18 cellular contexts compared by ENCODE assay signal in the genomic region with DNA sequence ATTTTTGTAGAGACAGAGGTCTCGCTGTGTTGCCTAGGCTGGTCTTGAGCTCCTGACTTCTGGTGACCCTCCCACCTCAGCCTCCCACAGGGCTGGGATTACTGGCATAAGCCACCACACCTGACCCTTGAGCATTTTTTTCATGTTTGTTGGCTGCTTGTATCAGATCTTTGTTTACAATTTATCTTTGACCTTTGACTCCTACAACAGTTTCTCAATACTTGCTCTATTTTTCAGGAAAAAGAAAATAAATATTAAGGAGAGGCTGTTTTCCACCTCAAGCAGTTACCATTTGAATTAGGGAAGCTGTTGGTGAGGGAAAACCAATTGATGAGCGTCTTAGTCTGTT. TPM values are rescaled to one million over a fixed set of nuclear protein-coding genes. Genes with fewer than 3 reads are reported as not detected.
A peak's percentile ranks its signal among the peaks of the same experiment; 100 is the strongest.
DNase-seq lines count a peak whose midpoint lies in the region; ATAC-seq, FAIRE-seq and TF ChIP-seq lines count a peak whose summit lies in the region.
"Had no signal": no experiment of that assay in that cellular context is flagged by ENCODE, and none has a peak within 500 bp of the region (broad histone marks: within the 10 kb centered on the region; RNA-seq: fewer than 3 reads in every experiment).

No MANE protein-coding gene starts in this region.

- peaks cover 79% of the 10 kb centered on the region for H4K20me1 ChIP-seq in BLaER1
- no peaks in the 10 kb centered on the region for H4K20me1 ChIP-seq in endothelial cell of umbilical vein (replicated peaks; ENCODE audit: control insufficient read depth, extremely low read depth, insufficient read depth, low read length)

- H3K36me3 ChIP-seq in BLaER1 (peaks cover 97% of the 10 kb centered on the region), endothelial cell of umbilical vein (ENCODE audit: control insufficient read depth in 2 of 2, extremely low read depth in 1 of 2, insufficient read depth in 2 of 2, low read length in 2 of 2) (peaks cover 0 to 8% of the 10 kb centered on the region in 2 experiments), lower lobe of right lung (peaks cover 33% of the 10 kb centered on the region)
- H3K36me3 ChIP-seq: MG63 had no signal

- TSS peak; percentile 4 for BruUV-seq in endothelial cell of umbilical vein (replicated peaks; lab: Mats Ljungman, UMichigan)

- no peaks in the 10 kb centered on the region for H3K27me3 ChIP-seq in BLaER1
- H3K27me3 ChIP-seq in endothelial cell of umbilical vein (ENCODE audit: control insufficient read depth in 2 of 2, insufficient read depth in 2 of 2, low read length in 2 of 2): no peaks in the 10 kb centered on the region
- no peaks in the 10 kb centered on the region for H3K27me3 ChIP-seq in lower lobe of right lung (ENCODE audit: low read depth)
- H3K27me3 ChIP-seq: MG63 had no signal

- no peak overlapping the region for H3K9ac ChIP-seq in BLaER1
- no peak overlapping the region for H3K9ac ChIP-seq in endothelial cell of umbilical vein (replicated peaks; ENCODE audit: extremely low read depth, insufficient read depth, low read length)

- 0 out of 2 replicates have a peak, but pooled peaks cover 6% of the 10 kb centered on the region for H3K9me3 ChIP-seq in BLaER1
- no peaks in the 10 kb centered on the region for H3K9me3 ChIP-seq in endothelial cell of umbilical vein (replicated peaks; ENCODE audit: control insufficient read depth, insufficient read depth, low read length)
- no peaks in the 10 kb centered on the region for H3K9me3 ChIP-seq in lower lobe of right lung
- H3K9me3 ChIP-seq: MG63 had no signal

- H3K4me2 ChIP-seq in BLaER1 (peak overlapping the region; percentile 67; the same call in 1 of the 2 replicates), endothelial cell of umbilical vein (ENCODE audit: insufficient read depth, low read length) (no peak overlapping the region)

- TF ChIP-seq CTCF in VCaP (conservative IDR thresholded peaks at IDR 0.05) (no peak), endothelial cell of umbilical vein (IDR thresholded peaks at IDR 0.05; ENCODE audit: extremely low read depth in 1 of 2, insufficient read depth in 1 of 2, low read depth in 1 of 2, low read length in 2 of 2) (no peak), lower lobe of right lung (IDR thresholded peaks at IDR 0.05) (no peak)

- POLR2A ChIA-PET in endothelial cell of umbilical vein (lab: Charles Lee) (no interaction called here), HEK293T (lab: Yijun Ruan, JAX) (no interaction called here)

- no peak overlapping the region for H3K4me3 ChIP-seq in BLaER1
- H3K4me3 ChIP-seq in endothelial cell of umbilical vein (replicated peaks in 1 of 3; ENCODE audit: insufficient read depth in 1 of 3, low read depth in 1 of 3, low read length in 3 of 3): no peak overlapping the region
- no peak overlapping the region for H3K4me3 ChIP-seq in lower lobe of right lung
- H3K4me3 ChIP-seq: MG63 had no signal

- FAIRE-seq in endothelial cell of umbilical vein (lab: Jason Lieb, UNC) (no peak), urothelium cell line (lab: Jason Lieb, UNC) (no peak)
- FAIRE-seq: G401.6, GM12892 had no signal

- H3K79me2 ChIP-seq in endothelial cell of umbilical vein (ENCODE audit: control insufficient read depth, insufficient read depth, low read length): peaks cover 56% of the 10 kb centered on the region

- peaks cover 23% of the 10 kb centered on the region for H3K4me1 ChIP-seq in BLaER1
- H3K4me1 ChIP-seq in endothelial cell of umbilical vein (ENCODE audit: control insufficient read depth, extremely low read depth, insufficient read depth, low read length): peaks cover 37% of the 10 kb centered on the region
- peaks cover 56% of the 10 kb centered on the region for H3K4me1 ChIP-seq in lower lobe of right lung

- dilution Hi-C loops in endothelial cell of umbilical vein (cut with MboI; ENCODE audit: extremely low pct_ligation_motif_present, low sequenced_read_pairs): no loop called here

- H3K27ac ChIP-seq in BLaER1 (0 out of 2 replicates have a peak overlapping the region, but pooled peaks have one; percentile 3), VCaP (peak overlapping the region; percentile 90; the same call in 1 of the 2 replicates), endothelial cell of umbilical vein (ENCODE audit: insufficient read depth, low read depth, low read length) (no peak overlapping the region), lower lobe of right lung (peak overlapping the region; percentile 57)

- DNase-seq in endothelial cell of umbilical vein (ENCODE audit: low read depth, low spot score) (no peak), lower lobe of right lung (no peak), HEK293T (ENCODE audit: extremely low spot score) (no peak), urothelium cell line (ENCODE audit: low spot score) (no peak)
- no peak for DNase-seq in activated naive CD4-positive, alpha-beta T cell treated with anti-CD3 and anti-CD28 coated beads, Interleukin-2, amount 50 U/mL, for 16 hours
- DNase-seq: Calu3; CD4-positive, CD25-positive, alpha-beta regulatory T cell; DMS79; MG63; NCI-H1105; NCI-H2029; NCI-H510A; NCI-H82 had no signal

- TF ChIP-seq POLR2A in endothelial cell of umbilical vein (IDR thresholded peaks at IDR 0.05; ENCODE audit: low read depth, low read length): no peak

- intact Hi-C loops in endothelial cell of umbilical vein (cut with micrococcal nuclease): no loop called here
- intact Hi-C loops in lower lobe of right lung (cut with DNase I): no loop called here

- H2AFZ ChIP-seq in endothelial cell of umbilical vein (ENCODE audit: low read depth, low read length): no peak overlapping the region

- ATAC-seq in lower lobe of right lung (no peak), HG03432 (IDR thresholded peaks at IDR 0.05; ENCODE audit: unreplicated experiment) (no peak)

- CTCF ChIA-PET in endothelial cell of umbilical vein (lab: Charles Lee) (interaction anchor here (1.5 kb wide), 1 partner anchor 21 kb away, joined by 4 read pairs; no protein-coding TSS in a partner anchor), HEK293T (lab: Yijun Ruan, JAX) (no interaction called here)

- no peaks in the 10 kb centered on the region for H3K9me1 ChIP-seq in endothelial cell of umbilical vein (replicated peaks; ENCODE audit: control insufficient read depth, extremely low read depth, insufficient read depth, low read length)

TF ChIP-seq in endothelial cell of umbilical vein, 7 proteins besides CTCF, POLR2A, EP300 and RAD21:
- TF ChIP-seq JUN (IDR thresholded peaks at IDR 0.05; ENCODE audit: borderline replicate concordance, insufficient read depth, insufficient read length, low read depth) (no peak), POLR2AphosphoS5 (IDR thresholded peaks at IDR 0.05; ENCODE audit: insufficient read depth, low read depth, low read length) (no peak)
TF ChIP-seq in endothelial cell of umbilical vein: peak in this region for 0.

TF ChIP-seq in HEK293T, 16 proteins besides CTCF, POLR2A, EP300 and RAD21:
- TF ChIP-seq SUZ12 (IDR thresholded peaks at IDR 0.05): no peak
- TF ChIP-seq HDGF (IDR thresholded peaks at IDR 0.05; ENCODE audit: borderline replicate concordance): no peak
- TF ChIP-seq TARDBP (IDR thresholded peaks at IDR 0.05): no peak
- TF ChIP-seq FOXK2 (IDR thresholded peaks at IDR 0.05): no peak
- TF ChIP-seq BHLHE40 (IDR thresholded peaks at IDR 0.05; ENCODE audit: borderline replicate concordance): no peak
- no peak for TF ChIP-seq ZNF384 (IDR thresholded peaks at IDR 0.05)
- no peak for TF ChIP-seq CTBP1 (IDR thresholded peaks at IDR 0.05; ENCODE audit: borderline replicate concordance)
- TF ChIP-seq ELF4 (IDR thresholded peaks at IDR 0.05): no peak
- no peak for TF ChIP-seq NFRKB (IDR thresholded peaks at IDR 0.05)
- TF ChIP-seq L3MBTL2 (conservative IDR thresholded peaks at IDR 0.05): no peak
- TF ChIP-seq LEF1 (IDR thresholded peaks at IDR 0.05; ENCODE audit: borderline replicate concordance): no peak
- TF ChIP-seq, protein P1, sequence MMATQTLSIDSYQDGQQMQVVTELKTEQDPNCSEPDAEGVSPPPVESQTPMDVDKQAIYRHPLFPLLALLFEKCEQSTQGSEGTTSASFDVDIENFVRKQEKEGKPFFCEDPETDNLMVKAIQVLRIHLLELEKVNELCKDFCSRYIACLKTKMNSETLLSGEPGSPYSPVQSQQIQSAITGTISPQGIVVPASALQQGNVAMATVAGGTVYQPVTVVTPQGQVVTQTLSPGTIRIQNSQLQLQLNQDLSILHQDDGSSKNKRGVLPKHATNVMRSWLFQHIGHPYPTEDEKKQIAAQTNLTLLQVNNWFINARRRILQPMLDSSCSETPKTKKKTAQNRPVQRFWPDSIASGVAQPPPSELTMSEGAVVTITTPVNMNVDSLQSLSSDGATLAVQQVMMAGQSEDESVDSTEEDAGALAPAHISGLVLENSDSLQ (IDR thresholded peaks at IDR 0.05): no peak
- TF ChIP-seq ARNT (IDR thresholded peaks at IDR 0.05): no peak
- TF ChIP-seq FOXM1 (IDR thresholded peaks at IDR 0.05; ENCODE audit: borderline replicate concordance): no peak
- TF ChIP-seq SP1 (IDR thresholded peaks at IDR 0.05): no peak

RNA-seq across cellular contexts. Expression of a gene that starts 44.5 kb away (rescaled TPM):
- total RNA-seq in endothelial cell of umbilical vein: 33.3 and 39.5 TPM in 2 replicates
- 11.9 and 12.6 TPM in 2 replicates for polyA plus RNA-seq in endothelial cell of umbilical vein
- 8.9 and 9.8 TPM in 2 replicates for polyA plus RNA-seq in endothelial cell of umbilical vein (2011; cell fraction: cytosol; rRNA removed)
- 35.5 and 37.7 TPM in 2 replicates for polyA plus RNA-seq in endothelial cell of umbilical vein (2011; cell fraction: nucleus; rRNA removed)
- 15.2 and 19.2 TPM in 2 replicates for polyA plus RNA-seq in endothelial cell of umbilical vein (2012)
- 46.6 and 57.5 TPM in 2 replicates for polyA minus RNA-seq in endothelial cell of umbilical vein
- 14.3 TPM for polyA minus RNA-seq in endothelial cell of umbilical vein (2011; cell fraction: cytosol; rRNA and poly(A)+ RNA removed)
- polyA minus RNA-seq in endothelial cell of umbilical vein (2011; cell fraction: nucleus; rRNA and poly(A)+ RNA removed): 35.4 and 38.2 TPM in 2 replicates
- total RNA-seq in lower lobe of right lung: 80.6 TPM

RNA-seq across cellular contexts. Expression of a gene that starts 50.2 kb away (rescaled TPM):
- total RNA-seq in endothelial cell of umbilical vein: 35.4 and 39.9 TPM in 2 replicates
- 9.1 and 11.9 TPM in 2 replicates for polyA plus RNA-seq in endothelial cell of umbilical vein
- polyA plus RNA-seq in endothelial cell of umbilical vein (2011; cell fraction: cytosol; rRNA removed): 7.3 and 8.1 TPM in 2 replicates
- polyA plus RNA-seq in endothelial cell of umbilical vein (2011; cell fraction: nucleus; rRNA removed): 46.6 and 57.5 TPM in 2 replicates
- 23.9 and 24.6 TPM in 2 replicates for polyA plus RNA-seq in endothelial cell of umbilical vein (2012)
- 39.4 and 43.0 TPM in 2 replicates for polyA minus RNA-seq in endothelial cell of umbilical vein
- polyA minus RNA-seq in endothelial cell of umbilical vein (2011; cell fraction: cytosol; rRNA and poly(A)+ RNA removed): 24.6 TPM
- 53.3 and 80.0 TPM in 2 replicates for polyA minus RNA-seq in endothelial cell of umbilical vein (2011; cell fraction: nucleus; rRNA and poly(A)+ RNA removed)
- total RNA-seq in lower lobe of right lung: 80.5 TPM
